ENCODE assay signal across 18 cellular contexts in the genomic region with DNA sequence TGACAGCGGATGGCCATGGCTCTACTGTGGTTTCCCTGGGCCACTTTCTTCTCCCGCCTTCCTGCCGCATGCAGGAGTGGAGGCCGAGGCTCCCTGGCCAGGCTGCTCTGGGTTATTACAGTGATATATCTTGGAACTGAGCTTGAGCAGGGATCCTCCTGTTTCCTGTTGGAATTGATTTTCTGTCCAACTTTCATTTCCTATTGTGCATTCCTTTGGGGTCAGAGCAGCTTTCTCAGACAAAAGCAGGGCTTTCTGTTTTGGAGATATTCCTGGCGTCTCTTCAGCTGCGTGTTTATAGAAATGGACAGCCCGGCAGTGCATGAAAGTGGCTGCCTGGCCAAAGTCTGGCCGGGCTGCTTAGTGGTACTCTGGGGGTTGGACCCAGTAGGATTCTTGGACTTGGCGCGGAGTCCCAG.
A peak's percentile ranks its signal among the peaks of the same experiment; 100 is the strongest.
DNase-seq lines count a peak whose midpoint lies in the region; ATAC-seq, FAIRE-seq and TF ChIP-seq lines count a peak whose summit lies in the region.
"Had no signal": no experiment of that assay in that cellular context is flagged by ENCODE, and none has a peak within 500 bp of the region (broad histone marks: within the 10 kb centered on the region; RNA-seq: fewer than 3 reads in every experiment).

No MANE protein-coding gene starts in this region.

- in situ Hi-C loops in SK-MEL-5 (cut with HindIII; ENCODE audit: low pct_unique_long_range_greater_than_20kb, low sequenced_read_pairs) = no loop called here

- H4K5ac ChIP-seq in H1 (ENCODE audit: insufficient read length, low read depth, low read length) = no peak overlapping the region

- no peak for FAIRE-seq in H1 (lab: Jason Lieb, UNC)
- FAIRE-seq: frontal cortex, G401.6, GM18507 had no signal

- H3K27ac ChIP-seq in H1 (ENCODE audit: low read depth, low read length) = no peak overlapping the region

- H3K36me3 Mint-ChIP-seq in type B pancreatic cell = peaks cover 7% of the 10 kb centered on the region
- no peaks in the 10 kb centered on the region for H3K36me3 Mint-ChIP-seq in activated CD8-positive, alpha-beta T cell treated with anti-CD3 and anti-CD28 coated beads, Interleukin-2, amount 10 ng/mL, durations not matched to agents 7 days and 5 days (ENCODE audit: low read depth)
- H3K36me3 Mint-ChIP-seq: activated naive CD4-positive, alpha-beta T cell treated with anti-CD3 and anti-CD28 coated beads, Interleukin-2, amount 50 U/mL, for 72 hours; CD4-positive, alpha-beta memory T cell; natural killer cell treated with Interleukin-12 subunit alpha and Interleukin-12 subunit beta and Interleukin-15 and Interleukin-18, amount 100 ng/mL, for 72 hours had no signal

- no peak overlapping the region for H3K4me2 ChIP-seq in H1 (ENCODE audit: insufficient read depth in 1 of 2, low read depth in 2 of 2, low read length in 2 of 2)

- DNase-seq in SK-MEL-5 (ENCODE audit: low read depth, low spot score) (peak; percentile 77), H1 (ENCODE audit: low read depth in 1 of 2, low spot score in 2 of 2) (no peak), left lobe of liver (ENCODE audit: low spot score) (no peak), type B pancreatic cell (ENCODE audit: extremely low spot score, unreplicated experiment) (no peak)
- no peak for DNase-seq in stimulated activated CD8-positive, alpha-beta memory T cell treated with anti-CD3 and anti-CD28 coated beads, Interleukin-4, amount 100 ng/mL, for 48 hours
- no peak for DNase-seq in activated CD8-positive, alpha-beta T cell treated with anti-CD3 and anti-CD28 coated beads, Interleukin-2, amount 10 ng/mL, durations not matched to agents 7 days and 5 days
- DNase-seq: CD4-positive, alpha-beta memory T cell; H9; islet precursor cell; SIG-M5; stimulated activated naive CD8-positive, alpha-beta T cell treated with anti-CD3 and anti-CD28 coated beads, Interleukin-15, amount 100 ng/mL, for 72 hours had no signal

- no peak overlapping the region for H2AK5ac ChIP-seq in H1 (ENCODE audit: low read depth, low read length)

- H3K14ac ChIP-seq in H1 (ENCODE audit: insufficient read length) = no peak overlapping the region

- no peak overlapping the region for H2AFZ ChIP-seq in H1 (ENCODE audit: low read length)

- H3K27me3 ChIP-seq in H1 (replicated peaks in 1 of 4; ENCODE audit: control insufficient read depth in 3 of 4, extremely low read depth in 1 of 4, insufficient read depth in 3 of 4, low read length in 3 of 4) = no peaks in the 10 kb centered on the region

- no peak for TF ChIP-seq EP300 in H1 (IDR thresholded peaks at IDR 0.05; ENCODE audit: borderline replicate concordance in 1 of 2, low read depth in 2 of 2, low read length in 2 of 2)

- peak overlapping the region; percentile 13 for H3K27ac Mint-ChIP-seq in type B pancreatic cell
- no peak overlapping the region for H3K27ac Mint-ChIP-seq in activated CD8-positive, alpha-beta T cell treated with anti-CD3 and anti-CD28 coated beads, Interleukin-2, amount 10 ng/mL, durations not matched to agents 7 days and 5 days
- H3K27ac Mint-ChIP-seq: activated naive CD4-positive, alpha-beta T cell treated with anti-CD3 and anti-CD28 coated beads, Interleukin-2, amount 50 U/mL, for 72 hours; CD4-positive, alpha-beta memory T cell; dendritic cell treated with granulocyte-macrophage colony-stimulating factor and Interleukin-4, amounts not matched to agents 40 ng/mL and 50 ng/mL, for 4 days; H9; natural killer cell treated with Interleukin-12 subunit alpha and Interleukin-12 subunit beta and Interleukin-15 and Interleukin-18, amount 100 ng/mL, for 72 hours had no signal

- H3K4me3 ChIP-seq in H1 (ENCODE audit: extremely low read depth in 1 of 4, insufficient read depth in 2 of 4, low read depth in 3 of 4, low read length in 4 of 4) = no peak overlapping the region

- no peak overlapping the region for H3K4me3 Mint-ChIP-seq in type B pancreatic cell
- no peak overlapping the region for H3K4me3 Mint-ChIP-seq in activated CD8-positive, alpha-beta T cell treated with anti-CD3 and anti-CD28 coated beads, Interleukin-2, amount 10 ng/mL, durations not matched to agents 7 days and 5 days
- H3K4me3 Mint-ChIP-seq: CD4-positive, alpha-beta memory T cell; dendritic cell treated with granulocyte-macrophage colony-stimulating factor and Interleukin-4, amounts not matched to agents 40 ng/mL and 50 ng/mL, for 4 days; H9; natural killer cell treated with Interleukin-12 subunit alpha and Interleukin-12 subunit beta and Interleukin-15 and Interleukin-18, amount 100 ng/mL, for 72 hours; stimulated activated naive CD8-positive, alpha-beta T cell treated with anti-CD3 and anti-CD28 coated beads, Interleukin-15, amount 100 ng/mL, for 72 hours had no signal

- no peaks in the 10 kb centered on the region for H4K20me1 ChIP-seq in H1 (replicated peaks in 1 of 2; ENCODE audit: control insufficient read depth in 1 of 2, insufficient read depth in 2 of 2, low read length in 2 of 2)

- WGBS in H1 (ENCODE audit: extremely low coverage in 1 of 2, insufficient coverage in 1 of 2, insufficient read length in 1 of 2, insufficient replicate concordance in 2 of 2, low coverage in 1 of 2, low lambda C conversion rate in 2 of 2, missing lambda C conversion rate in 1 of 2), 2 experiments = 97% methylated on average over 10 of the region's 10 CpGs; no CpG with 5 or more reads in 1 of the 2 experiments

- no peak overlapping the region for H3K9ac ChIP-seq in H1 (replicated peaks in 1 of 4; ENCODE audit: extremely low read depth in 1 of 4, low read depth in 3 of 4, low read length in 3 of 4)

- TF ChIP-seq CTCF in H1 (IDR thresholded peaks at IDR 0.05; ENCODE audit: control extremely low read depth in 1 of 3, insufficient read depth in 1 of 3, low read depth in 1 of 3, low read length in 3 of 3) = no peak
- TF ChIP-seq CTCF in type B pancreatic cell (conservative IDR thresholded peaks at IDR 0.05) = no peak

- no peak overlapping the region for H2BK120ac ChIP-seq in H1 (replicated peaks; ENCODE audit: low read depth, low read length)

- TF ChIP-seq RAD21 in H1 (IDR thresholded peaks at IDR 0.05 in 1 of 2, conservative IDR thresholded peaks at IDR 0.05 in 1 of 2; ENCODE audit: low read depth in 2 of 2, low read length in 2 of 2) = no peak

- H3K23me2 ChIP-seq in H1 (ENCODE audit: low read depth, low read length) = no peaks in the 10 kb centered on the region

- no peaks in the 10 kb centered on the region for H3K79me1 ChIP-seq in H1 (ENCODE audit: low read depth, low read length)

- H2BK15ac ChIP-seq in H1 (ENCODE audit: low read length) = no peak overlapping the region

- no peak overlapping the region for H3K23ac ChIP-seq in H1 (ENCODE audit: insufficient read length)

- H3K9me3 ChIP-seq in H1 (ENCODE audit: insufficient read depth in 2 of 2, low read depth in 1 of 2, low read length in 1 of 2) = no peaks in the 10 kb centered on the region

- no peaks in the 10 kb centered on the region for H3K9me3 Mint-ChIP-seq in type B pancreatic cell
- no peaks in the 10 kb centered on the region for H3K9me3 Mint-ChIP-seq in activated CD8-positive, alpha-beta T cell treated with anti-CD3 and anti-CD28 coated beads, Interleukin-2, amount 10 ng/mL, durations not matched to agents 7 days and 5 days (ENCODE audit: insufficient read depth)
- H3K9me3 Mint-ChIP-seq: activated naive CD4-positive, alpha-beta T cell treated with anti-CD3 and anti-CD28 coated beads, Interleukin-2, amount 50 U/mL, for 72 hours; dendritic cell treated with granulocyte-macrophage colony-stimulating factor and Interleukin-4, amounts not matched to agents 40 ng/mL and 50 ng/mL, for 4 days; H9; natural killer cell treated with Interleukin-12 subunit alpha and Interleukin-12 subunit beta and Interleukin-15 and Interleukin-18, amount 100 ng/mL, for 72 hours; stimulated activated naive CD8-positive, alpha-beta T cell treated with anti-CD3 and anti-CD28 coated beads, Interleukin-15, amount 100 ng/mL, for 72 hours had no signal

- H3K18ac ChIP-seq in H1 (ENCODE audit: extremely low read depth, low read length) = no peak overlapping the region

- no peaks in the 10 kb centered on the region for H3K4me1 ChIP-seq in H1 (replicated peaks in 1 of 4; ENCODE audit: control insufficient read depth in 3 of 4, insufficient read depth in 4 of 4, low read length in 3 of 4)

- no peak overlapping the region for H4K91ac ChIP-seq in H1 (replicated peaks; ENCODE audit: insufficient read length, low read length)

- no peaks in the 10 kb centered on the region for H3K79me2 ChIP-seq in H1 (ENCODE audit: control insufficient read depth in 1 of 2, insufficient read depth in 2 of 2, low read length in 2 of 2)

- H3K56ac ChIP-seq in H1 (replicated peaks; ENCODE audit: insufficient read length, low read depth, low read length) = no peak overlapping the region

- no peak overlapping the region for H2BK12ac ChIP-seq in H1 (ENCODE audit: low read depth, low read length)

- H3K4me1 Mint-ChIP-seq in type B pancreatic cell (ENCODE audit: unreplicated experiment) = peaks cover 17% of the 10 kb centered on the region
- H3K4me1 Mint-ChIP-seq in activated CD8-positive, alpha-beta T cell treated with anti-CD3 and anti-CD28 coated beads, Interleukin-2, amount 10 ng/mL, durations not matched to agents 7 days and 5 days (ENCODE audit: low read depth) = no peaks in the 10 kb centered on the region
- H3K4me1 Mint-ChIP-seq: CD4-positive, alpha-beta memory T cell had no signal

- H3K27me3 Mint-ChIP-seq in type B pancreatic cell = no peaks in the 10 kb centered on the region
- peaks cover 1% of the 10 kb centered on the region for H3K27me3 Mint-ChIP-seq in activated CD8-positive, alpha-beta T cell treated with anti-CD3 and anti-CD28 coated beads, Interleukin-2, amount 10 ng/mL, durations not matched to agents 7 days and 5 days (ENCODE audit: low read depth)

- H3K4ac ChIP-seq in H1 (replicated peaks; ENCODE audit: insufficient read length, low read depth, low read length) = no peak overlapping the region

- no peaks in the 10 kb centered on the region for H3K36me3 ChIP-seq in H1 (ENCODE audit: control insufficient read depth in 2 of 4, insufficient read depth in 4 of 4, low read length in 3 of 4)

- no peak overlapping the region for H2BK20ac ChIP-seq in H1 (ENCODE audit: low read length)

- TF ChIP-seq POLR2A in H1 (IDR thresholded peaks at IDR 0.05; ENCODE audit: control extremely low read depth in 1 of 2, low read depth in 2 of 2, low read length in 2 of 2) = no peak

- CTCF ChIA-PET in H1 (lab: Charles Lee; ENCODE audit: partially characterized antibody) = interaction anchor here (0.5 kb wide), 1 partner anchor 82 kb away, joined by 4 read pairs; no protein-coding TSS in a partner anchor
- CTCF ChIA-PET in activated CD8-positive, alpha-beta T cell treated with anti-CD3 and anti-CD28 coated beads, Interleukin-2, amount 10 ng/mL, durations not matched to agents 7 days and 5 days (lab: Charles Lee) = no interaction called here

- ATAC-seq in left lobe of liver = peak; percentile 70
- ATAC-seq in activated CD8-positive, alpha-beta T cell treated with anti-CD3 and anti-CD28 coated beads, Interleukin-2, amount 10 ng/mL, durations not matched to agents 7 days and 5 days = no peak
- no peak for ATAC-seq in GM21447 (IDR thresholded peaks at IDR 0.05; ENCODE audit: unreplicated experiment)
- ATAC-seq: activated naive CD4-positive, alpha-beta T cell treated with anti-CD3 and anti-CD28 coated beads, Interleukin-2, amount 50 U/mL, for 72 hours; natural killer cell treated with Interleukin-12 subunit alpha and Interleukin-12 subunit beta and Interleukin-15 and Interleukin-18, amount 100 ng/mL, for 72 hours; stimulated activated naive CD8-positive, alpha-beta T cell treated with anti-CD3 and anti-CD28 coated beads, Interleukin-15, amount 100 ng/mL, for 72 hours had no signal

- H4K8ac ChIP-seq in H1 (ENCODE audit: extremely low read depth, insufficient read depth, low read length) = no peak overlapping the region

- H2BK5ac ChIP-seq in H1 (ENCODE audit: low read depth, low read length) = no peak overlapping the region

- POLR2A ChIA-PET in H1 (lab: Charles Lee; ENCODE audit: partially characterized antibody) = no interaction called here
- POLR2A ChIA-PET in activated CD8-positive, alpha-beta T cell treated with anti-CD3 and anti-CD28 coated beads, Interleukin-2, amount 10 ng/mL, durations not matched to agents 7 days and 5 days (lab: Charles Lee) = no interaction called here
